In the genomic region with DNA sequence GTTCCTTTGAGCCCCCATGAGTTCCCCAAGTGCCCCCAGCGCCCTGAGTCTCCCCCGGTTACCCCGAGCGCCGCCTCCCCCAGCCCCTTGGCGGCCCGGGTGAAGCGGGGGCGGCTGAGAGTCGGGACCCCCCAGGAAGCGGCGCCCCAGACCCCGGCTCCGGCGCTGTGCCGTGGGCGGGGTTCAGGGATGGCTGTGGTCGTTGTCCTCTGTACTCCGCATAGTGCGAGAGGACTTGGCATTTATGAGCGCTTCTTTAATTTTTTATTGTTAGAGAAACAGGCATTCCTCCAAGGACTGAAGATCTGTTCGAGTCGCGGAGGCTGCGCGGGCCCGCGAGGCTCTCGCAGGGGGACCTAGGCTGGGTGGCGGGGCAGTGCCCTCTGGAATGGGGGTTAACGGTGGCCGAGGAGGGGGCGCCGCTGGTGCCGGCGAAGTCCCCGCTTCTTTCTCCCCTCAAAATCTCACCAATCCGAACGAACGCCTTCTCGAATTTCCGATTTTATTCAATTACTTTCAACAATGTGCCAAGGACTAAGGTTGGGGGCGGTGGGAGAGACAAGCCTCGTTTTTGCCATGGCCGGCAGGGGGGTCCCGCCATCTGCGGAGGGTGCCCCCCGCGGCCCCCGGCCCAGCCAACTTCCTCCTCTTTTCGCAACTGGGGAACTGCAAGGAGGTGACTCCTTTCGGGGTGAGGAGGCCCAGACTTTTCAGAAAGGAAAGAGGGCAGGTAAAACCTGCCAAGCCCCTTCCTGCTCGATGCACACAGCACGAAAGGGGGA, we compare ENCODE assay signal across 7 cellular contexts.
DNase-seq lines count a peak whose midpoint lies in the region; ATAC-seq lines count a peak whose summit lies in the region.

No MANE protein-coding gene starts in this region.

- no peak overlapping the region for H3K9ac ChIP-seq in HUES6 (ENCODE audit: low read length)

- ATAC-seq in stimulated activated naive B cell treated with anti-CD40 and anti-IgM and Interleukin-4, amounts not matched to agents 10 μg/mL and 1 μg/mL and 100 μg/mL, for 72 hours (replicated peaks): peak; percentile 26 to 32
- ATAC-seq in GM21825 (IDR thresholded peaks at IDR 0.05; ENCODE audit: unreplicated experiment) (no peak), HG02798 (IDR thresholded peaks at IDR 0.05; ENCODE audit: poor library complexity, unreplicated experiment) (no peak)

- no peaks in the 10 kb centered on the region for H3K36me3 ChIP-seq in HUES6 (ENCODE audit: control insufficient read depth, insufficient read depth, low read length)

- peaks cover 91% of the 10 kb centered on the region for H3K27me3 ChIP-seq in HUES6 (ENCODE audit: control insufficient read depth, insufficient read depth, low read length)

- peak; percentile 52 for DNase-seq in activated T-cell treated with anti-CD3 and anti-CD28 coated beads, Interleukin-2, amount 50 U/mL, for 24 hours
- DNase-seq in stimulated activated naive B cell treated with anti-CD40 and anti-IgM and Interleukin-4, amounts not matched to agents 10 μg/mL and 1 μg/mL and 100 μg/mL, for 72 hours: no peak
- no peak for DNase-seq in MV-4-11 (lab: John Stamatoyannopoulos, UW)

- H3K9me3 Mint-ChIP-seq in activated T-cell treated with anti-CD3 and anti-CD28 coated beads, Interleukin-2, amount 50 U/mL, for 24 hours: no peaks in the 10 kb centered on the region
- no peaks in the 10 kb centered on the region for H3K9me3 Mint-ChIP-seq in stimulated activated naive B cell treated with anti-CD40 and anti-IgM and Interleukin-4, amounts not matched to agents 10 μg/mL and 1 μg/mL and 100 μg/mL, for 72 hours

- H3K36me3 Mint-ChIP-seq in activated T-cell treated with anti-CD3 and anti-CD28 coated beads, Interleukin-2, amount 50 U/mL, for 24 hours (ENCODE audit: low read depth): no peaks in the 10 kb centered on the region
- peaks cover 0 to 6% of the 10 kb centered on the region in 2 donors for H3K36me3 Mint-ChIP-seq in stimulated activated naive B cell treated with anti-CD40 and anti-IgM and Interleukin-4, amounts not matched to agents 10 μg/mL and 1 μg/mL and 100 μg/mL, for 72 hours

- no peaks in the 10 kb centered on the region for H3K9me3 ChIP-seq in HUES6 (ENCODE audit: control insufficient read depth, insufficient read depth, low read depth, low read length)

- H3K4me1 Mint-ChIP-seq in activated T-cell treated with anti-CD3 and anti-CD28 coated beads, Interleukin-2, amount 50 U/mL, for 24 hours (ENCODE audit: low read depth): peaks cover 24% of the 10 kb centered on the region
- peaks cover 21 to 31% of the 10 kb centered on the region in 2 donors for H3K4me1 Mint-ChIP-seq in stimulated activated naive B cell treated with anti-CD40 and anti-IgM and Interleukin-4, amounts not matched to agents 10 μg/mL and 1 μg/mL and 100 μg/mL, for 72 hours

- peaks cover 12% of the 10 kb centered on the region for H3K4me1 ChIP-seq in HUES6 (ENCODE audit: control insufficient read depth, insufficient read depth, low read length)

- no peak overlapping the region for H3K27ac ChIP-seq in HUES6 (ENCODE audit: low read depth, low read length)

- H3K4me3 ChIP-seq in HUES6 (ENCODE audit: low read depth, low read length): peak overlapping the region; percentile 56
- peak overlapping the region; percentile 5 for H3K4me3 ChIP-seq in iPS-11a (ENCODE audit: low read depth, low read length)

- no peak overlapping the region for H3K27ac Mint-ChIP-seq in activated T-cell treated with anti-CD3 and anti-CD28 coated beads, Interleukin-2, amount 50 U/mL, for 24 hours
- H3K27ac Mint-ChIP-seq in stimulated activated naive B cell treated with anti-CD40 and anti-IgM and Interleukin-4, amounts not matched to agents 10 μg/mL and 1 μg/mL and 100 μg/mL, for 72 hours: peak overlapping the region; percentile 31

- H3K27me3 Mint-ChIP-seq in activated T-cell treated with anti-CD3 and anti-CD28 coated beads, Interleukin-2, amount 50 U/mL, for 24 hours: peaks cover 65% of the 10 kb centered on the region
- H3K27me3 Mint-ChIP-seq in stimulated activated naive B cell treated with anti-CD40 and anti-IgM and Interleukin-4, amounts not matched to agents 10 μg/mL and 1 μg/mL and 100 μg/mL, for 72 hours: peaks cover 50 to 54% of the 10 kb centered on the region in 2 donors

- H3K4me3 Mint-ChIP-seq in activated T-cell treated with anti-CD3 and anti-CD28 coated beads, Interleukin-2, amount 50 U/mL, for 24 hours: peak overlapping the region; percentile 68
- peak overlapping the region; percentile 79 to 86 for H3K4me3 Mint-ChIP-seq in stimulated activated naive B cell treated with anti-CD40 and anti-IgM and Interleukin-4, amounts not matched to agents 10 μg/mL and 1 μg/mL and 100 μg/mL, for 72 hours

Comparison
In these comparisons a context has a peak if more than half of its experiments do, and no peak if none do; other contexts are left out.
1. ATAC-seq: peak in stimulated activated naive B cell treated with anti-CD40 and anti-IgM and Interleukin-4, amounts not matched to agents 10 μg/mL and 1 μg/mL and 100 μg/mL, for 72 hours (2 of 2); none in GM21825 (single experiment) and HG02798 (single experiment).